In genomic region chr6:108127826-108128225, GRCh38 we compare ENCODE assay signal across 16 cellular contexts. TPM values are rescaled to one million over a fixed set of nuclear protein-coding genes. Genes with fewer than 3 reads are reported as not detected.
DNase-seq lines count a peak whose midpoint lies in the region; ATAC-seq, FAIRE-seq and TF ChIP-seq lines count a peak whose summit lies in the region.
"Had no signal": no experiment of that assay in that cellular context is flagged by ENCODE, and none has a peak within 500 bp of the region (broad histone marks: within the 10 kb centered on the region; RNA-seq: fewer than 3 reads in every experiment).

No MANE protein-coding gene starts in this region.

- H3K27ac Mint-ChIP-seq in chondrocyte (ENCODE audit: unreplicated experiment) (peak overlapping the region; percentile 88), glutamatergic neuron (ENCODE audit: unreplicated experiment) (no peak overlapping the region), T-helper 17 cell (no peak overlapping the region)
- H3K27ac Mint-ChIP-seq: nephron progenitor cell, T-cell had no signal

- ATAC-seq in HG03565 (IDR thresholded peaks at IDR 0.05; ENCODE audit: unreplicated experiment) (no peak), T-helper 17 cell (no peak)
- ATAC-seq: T-cell had no signal

- DNase-seq in GM04503 (ENCODE audit: low read depth) (peak; percentile 30), NCI-H748 (lab: John Stamatoyannopoulos, UW; ENCODE audit: unreplicated experiment) (peak; percentile 23), chondrocyte (ENCODE audit: low spot score) (no peak), non-pigmented ciliary epithelial cell (ENCODE audit: low read depth) (peak; percentile 66), glutamatergic neuron (no peak), GM12891 (ENCODE audit: insufficient read length, low spot score) (no peak), T-helper 17 cell (no peak)
- DNase-seq: activated CD4-positive, alpha-beta T cell treated with anti-CD3 and anti-CD28 coated beads, Interleukin-2, amount 50 U/mL, for 4 hours; NCI-H526; nephron progenitor cell; T-cell had no signal

- no peak for TF ChIP-seq POLR2A in GM12891 (IDR thresholded peaks at IDR 0.05; ENCODE audit: low read depth, low read length)

- no peaks in the 10 kb centered on the region for H3K36me3 Mint-ChIP-seq in chondrocyte (ENCODE audit: low read depth)
- no peaks in the 10 kb centered on the region for H3K36me3 Mint-ChIP-seq in glutamatergic neuron (ENCODE audit: unreplicated experiment)
- H3K36me3 Mint-ChIP-seq in T-helper 17 cell (ENCODE audit: low read depth), result no peaks in the 10 kb centered on the region
- H3K36me3 Mint-ChIP-seq: T-cell had no signal

- H3K4me3 Mint-ChIP-seq in chondrocyte (ENCODE audit: unreplicated experiment) (no peak overlapping the region), glutamatergic neuron (ENCODE audit: unreplicated experiment) (no peak overlapping the region), T-helper 17 cell (no peak overlapping the region)
- H3K4me3 Mint-ChIP-seq: central memory CD8-positive, alpha-beta T cell; nephron progenitor cell; T-cell had no signal

- no peak for FAIRE-seq in GM12891 (lab: Jason Lieb, UNC)

- H3K4me1 Mint-ChIP-seq in chondrocyte (ENCODE audit: low read depth) (peaks cover 42% of the 10 kb centered on the region), glutamatergic neuron (ENCODE audit: low read depth, unreplicated experiment) (peaks cover 6% of the 10 kb centered on the region), T-helper 17 cell (peaks cover 3% of the 10 kb centered on the region)
- H3K4me1 Mint-ChIP-seq: central memory CD8-positive, alpha-beta T cell had no signal

- H3K27me3 Mint-ChIP-seq in chondrocyte (ENCODE audit: low read depth) (no peaks in the 10 kb centered on the region), glutamatergic neuron (ENCODE audit: unreplicated experiment) (peaks cover 19% of the 10 kb centered on the region), T-helper 17 cell (peaks cover 92% of the 10 kb centered on the region)

- H3K9me3 ChIP-seq in T-helper 17 cell (ENCODE audit: control insufficient read depth, low read length, poor library complexity, severe bottlenecking), result no peaks in the 10 kb centered on the region
- H3K9me3 ChIP-seq: thoracic aorta had no signal

- TF ChIP-seq CTCF in chondrocyte (IDR thresholded peaks at IDR 0.05) (no peak), glutamatergic neuron (IDR thresholded peaks at IDR 0.05; ENCODE audit: partially characterized antibody, unreplicated experiment) (no peak)

- H3K9me3 Mint-ChIP-seq in chondrocyte (ENCODE audit: low read depth) (no peaks in the 10 kb centered on the region), glutamatergic neuron (ENCODE audit: unreplicated experiment) (peaks cover 6% of the 10 kb centered on the region)
- H3K9me3 Mint-ChIP-seq: central memory CD8-positive, alpha-beta T cell; T-cell had no signal

TF ChIP-seq in GM12891, 5 proteins besides CTCF, POLR2A, EP300 and RAD21:
- TF ChIP-seq TAF1 (IDR thresholded peaks at IDR 0.05; ENCODE audit: low read depth, low read length) (no peak), POLR2AphosphoS5 (IDR thresholded peaks at IDR 0.05; ENCODE audit: low read depth, low read length) (no peak), PAX5 (IDR thresholded peaks at IDR 0.05; ENCODE audit: insufficient read depth, low read length, severe bottlenecking) (no peak), POU2F2 (IDR thresholded peaks at IDR 0.05; ENCODE audit: low read depth, low read length) (no peak), SPI1 (IDR thresholded peaks at IDR 0.05; ENCODE audit: low read depth, low read length) (no peak)

RNA-seq across cellular contexts. Expression of gene NR2E1, which starts 38.0 kb away (rescaled TPM):
- not detected in 3 replicates for total RNA-seq in chondrocyte
- not detected for total RNA-seq in glutamatergic neuron (ENCODE audit: unreplicated experiment)
- not detected for polyA plus RNA-seq in GM12891 (2012; ENCODE audit: low read depth, missing spikeins)
- not detected for total RNA-seq in T-helper 17 cell
- total RNA-seq: esophagus muscularis mucosa, kidney epithelial cell, T-cell, thoracic aorta had no signal

RNA-seq across cellular contexts. Expression of gene OSTM1, which starts 53.3 kb away (rescaled TPM):
- total RNA-seq in chondrocyte (76.8 to 90.4 TPM (median 89.0 TPM) in 3 replicates), glutamatergic neuron (ENCODE audit: unreplicated experiment) (47.7 TPM), T-helper 17 cell (10 to 100 TPM; 36.7 to 38.5 TPM)
- polyA plus RNA-seq in GM12891 (2012; ENCODE audit: low read depth, missing spikeins), result 2.4 TPM

Comparison
In these comparisons a context has a peak if more than half of its experiments do, and no peak if none do; other contexts are left out.
1. DNase-seq: peak in GM04503 (single experiment), NCI-H748 (single experiment) and non-pigmented ciliary epithelial cell (single experiment); none in chondrocyte (single experiment), glutamatergic neuron (single experiment), GM12891 (single experiment) and T-helper 17 cell (0 of 3).